ENCODE assay signal across 10 cellular contexts in the genomic region with DNA sequence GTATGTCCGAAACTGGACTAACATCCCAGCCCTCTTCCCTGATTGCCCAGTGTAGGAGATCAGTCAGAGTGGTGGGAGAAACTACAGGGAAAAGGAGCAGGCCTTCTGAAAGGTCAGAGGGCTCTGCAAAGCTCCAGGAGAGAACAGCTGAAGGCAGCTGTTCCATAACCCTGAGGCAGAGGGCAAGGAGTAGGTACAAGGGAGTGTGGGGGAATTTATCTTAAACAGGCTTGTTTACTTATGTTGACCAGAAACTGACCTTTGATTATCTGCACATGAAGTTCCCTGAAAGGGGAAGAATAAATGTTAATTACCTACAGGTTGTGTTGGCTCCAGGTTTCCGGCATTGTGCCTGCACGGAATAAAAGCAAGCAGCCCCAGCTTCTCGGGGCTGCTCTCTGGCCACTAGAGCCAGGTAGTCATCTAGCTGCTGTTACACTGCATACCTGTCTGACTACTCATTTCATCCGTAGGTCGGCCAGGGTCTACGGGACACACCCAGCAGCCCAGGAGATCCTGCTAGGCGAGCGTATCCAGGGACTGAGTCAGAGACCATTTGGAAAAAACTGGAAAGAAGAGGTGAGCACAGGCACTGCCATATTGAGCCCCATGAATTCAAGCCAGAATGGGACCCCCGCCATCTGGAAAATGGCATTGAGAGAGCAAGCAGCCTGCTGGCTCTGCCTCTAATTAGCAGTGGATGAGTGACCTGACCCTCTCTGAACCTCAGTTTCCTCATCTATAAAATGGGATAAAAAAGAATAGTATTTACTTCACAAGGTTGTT. TPM values are rescaled to one million over a fixed set of nuclear protein-coding genes. Genes with fewer than 3 reads are reported as not detected.
DNase-seq lines count a peak whose midpoint lies in the region; ATAC-seq lines count a peak whose summit lies in the region.
"Had no signal": no experiment of that assay in that cellular context is flagged by ENCODE, and none has a peak within 500 bp of the region (broad histone marks: within the 10 kb centered on the region; RNA-seq: fewer than 3 reads in every experiment).

No MANE protein-coding gene starts in this region.

- intact Hi-C loops in left colon (cut with DNase I, micrococcal nuclease) = no loop called here

- H3K27ac ChIP-seq in temporal lobe (ENCODE audit: low read depth, low read length) = peak overlapping the region; percentile 60

- DNase-seq in HT-29 (ENCODE audit: low spot score) (peak; percentile 80), astrocyte of the hippocampus (ENCODE audit: low read depth, low spot score) (peak; percentile 73), left colon (peak; percentile 48 to 77), NCI-H510A treated with DMSO at 0.1 percent for 48 hours (lab: John Stamatoyannopoulos, UW) (no peak)
- no peak for DNase-seq in stimulated activated CD4-positive, alpha-beta T cell treated with anti-CD3 and anti-CD28 coated beads, Interleukin-4, amount 100 ng/mL, for 4 hours
- no peak for DNase-seq in stimulated activated CD4-positive, alpha-beta T cell treated with anti-CD3 and anti-CD28 coated beads, Interleukin-2, amount 100 ng/mL, for 24 hours
- DNase-seq: activated CD4-positive, alpha-beta T cell treated with anti-CD3 and anti-CD28 coated beads, Interleukin-2, amount 10 ng/mL, durations not matched to agents 7 days and 5 days; MV-4-11 had no signal

- peak; percentile 84 for ATAC-seq in left colon
- ATAC-seq: stimulated activated memory B cell treated with anti-CD40 and anti-IgM and Interleukin-4, amounts not matched to agents 10 μg/mL and 1 μg/mL and 100 μg/mL, for 72 hours had no signal

RNA-seq across cellular contexts. Expression of a gene that starts 14.9 kb away (rescaled TPM):
- 4.0 and 5.7 TPM in 2 replicates for total RNA-seq in HT-29 (2014; rRNA removed; shearing (Covaris generic))
- total RNA-seq in left colon (1 to 10 TPM; 2.3 to 3.3 TPM), temporal lobe (4.7 TPM)

RNA-seq across cellular contexts. Expression of a gene that starts 15.8 kb away (rescaled TPM):
- total RNA-seq in HT-29 (2014; rRNA removed; shearing (Covaris generic)) = 80.1 and 83.8 TPM in 2 replicates
- total RNA-seq in left colon = 10 to 100 TPM; 27.8 to 52.6 TPM
- total RNA-seq in temporal lobe = 699 TPM

RNA-seq across cellular contexts. Expression of a gene that starts 31.2 kb away (rescaled TPM):
- total RNA-seq in HT-29 (2014; rRNA removed; shearing (Covaris generic)) = 8.3 and 11.4 TPM in 2 replicates
- total RNA-seq in left colon (under 1 TPM in 1 of 2 donors, not detected in 1; 0.98 TPM), temporal lobe (0.98 TPM)

Comparison
In these comparisons a context has a peak if more than half of its experiments do, and no peak if none do; other contexts are left out.
1. DNase-seq: peak in HT-29 (single experiment), astrocyte of the hippocampus (single experiment) and left colon (2 of 2); none in stimulated activated CD4-positive, alpha-beta T cell treated with anti-CD3 and anti-CD28 coated beads, Interleukin-4, amount 100 ng/mL, for 4 hours (0 of 2), NCI-H510A treated with DMSO at 0.1 percent for 48 hours (single experiment) and stimulated activated CD4-positive, alpha-beta T cell treated with anti-CD3 and anti-CD28 coated beads, Interleukin-2, amount 100 ng/mL, for 24 hours (0 of 2).